ENCODE assay signal across 29 cellular contexts in genomic region chr20:46563848-46564197, GRCh38. TPM values are rescaled to one million over a fixed set of nuclear protein-coding genes. Genes with fewer than 3 reads are reported as not detected.
"Had no signal": no experiment of that assay in that cellular context is flagged by ENCODE, and none has a peak within 500 bp of the region (broad histone marks: within the 10 kb centered on the region; RNA-seq: fewer than 3 reads in every experiment).

No MANE protein-coding gene starts in this region.

- FAIRE-seq: endometrium had no signal

- ATAC-seq: activated T-cell treated with anti-CD3 and anti-CD28 coated beads, Interleukin-2, amount 50 U/mL, for 72 hours; right cardiac atrium; stimulated activated effector memory CD8-positive, alpha-beta T cell treated with anti-CD3 and anti-CD28 coated beads, Interleukin-12 subunit alpha, Interleukin-12 subunit beta, amount 100 ng/mL, for 72 hours; stimulated activated naive CD8-positive, alpha-beta T cell treated with anti-CD3 and anti-CD28 coated beads, Interleukin-15, amount 100 ng/mL, for 72 hours had no signal

- H3K36me3 ChIP-seq: heart right ventricle, suprapubic skin, transverse colon had no signal

- H3K4me3 ChIP-seq: skin epidermis, suprapubic skin, transverse colon had no signal

- H3K27ac ChIP-seq: parathyroid adenoma, transverse colon had no signal

- DNase-seq: activated CD4-positive, alpha-beta T cell treated with anti-CD3 and anti-CD28 coated beads for 4 hours; activated CD4-positive, alpha-beta T cell treated with anti-CD3 and anti-CD28 coated beads, Interleukin-2, amount 50 U/mL, for 48 hours; activated CD4-positive, CD25-positive, alpha-beta regulatory T cell; activated effector memory CD4-positive, alpha-beta T cell treated with Interleukin-2 at 50 U/mL for 16 hours; activated naive CD4-positive, alpha-beta T cell treated with anti-CD3 and anti-CD28 coated beads for 36 hours; activated naive CD8-positive, alpha-beta T cell treated with anti-CD3 and anti-CD28 coated beads, Interleukin-2, amount 10 ng/mL, durations not matched to agents 7 days and 5 days; activated T-cell treated with anti-CD3 and anti-CD28 coated beads, Interleukin-2, amount 50 U/mL, for 72 hours; amniotic stem cell; effector CD4-positive, alpha-beta T cell; foreskin fibroblast; heart right ventricle; islet precursor cell; left colon; stimulated activated CD4-positive, alpha-beta T cell treated with anti-CD3 and anti-CD28 coated beads, Interleukin-2, amount 100 ng/mL, for 24 hours; stimulated activated naive CD8-positive, alpha-beta T cell treated with anti-CD3 and anti-CD28 coated beads, Interleukin-15, amount 100 ng/mL, for 72 hours; T1000; transverse colon had no signal

- H3K27me3 ChIP-seq: heart right ventricle, suprapubic skin had no signal

RNA-seq across cellular contexts. Expression of gene OCSTAMP, which starts 13.4 kb away (rescaled TPM):
- total RNA-seq: activated naive CD4-positive, alpha-beta T cell treated with anti-CD3 and anti-CD28 coated beads for 36 hours; activated naive CD8-positive, alpha-beta T cell treated with anti-CD3 and anti-CD28 coated beads, Interleukin-2, amount 10 ng/mL, durations not matched to agents 7 days and 5 days; cerebellum; fibroblast of lung; heart right ventricle; left colon; lower leg skin; mononuclear cell; myocyte; pulmonary artery endothelial cell; right cardiac atrium; suprapubic skin; transverse colon had no signal

RNA-seq across cellular contexts. Expression of gene ZNF334, which starts 50.5 kb away (rescaled TPM):
- total RNA-seq: myocyte had no signal
